Comparison of ENCODE assay signal across 27 cellular contexts in the genomic region with DNA sequence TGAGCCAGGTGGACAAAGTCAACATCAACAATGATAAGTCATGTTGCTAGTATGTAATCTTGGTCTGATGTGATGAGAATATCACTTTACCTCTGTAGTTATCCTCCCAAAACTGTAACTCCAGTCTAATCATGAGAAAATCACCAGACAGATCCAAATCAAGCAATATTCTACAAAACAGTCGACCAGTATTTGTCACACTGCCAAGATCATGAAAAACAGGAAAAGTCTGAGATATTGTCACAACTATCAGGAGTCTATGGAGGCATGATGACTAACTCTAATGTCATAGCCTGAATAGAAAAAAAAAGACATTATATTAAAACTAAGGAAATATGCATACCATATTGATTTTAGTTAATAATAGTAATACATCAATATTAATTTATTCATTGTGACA.
A peak's percentile ranks its signal among the peaks of the same experiment; 100 is the strongest.
DNase-seq lines count a peak whose midpoint lies in the region; FAIRE-seq and TF ChIP-seq lines count a peak whose summit lies in the region.
"Had no signal": no experiment of that assay in that cellular context is flagged by ENCODE, and none has a peak within 500 bp of the region (broad histone marks: within the 10 kb centered on the region; RNA-seq: fewer than 3 reads in every experiment).

No MANE protein-coding gene starts in this region.

- H3K27ac Mint-ChIP-seq in Caco-2 (ENCODE audit: unreplicated experiment): no peak overlapping the region
- H3K27ac Mint-ChIP-seq: activated CD4-positive, alpha-beta T cell treated with anti-CD3 and anti-CD28 coated beads, Interleukin-2, amount 10 ng/mL, durations not matched to agents 24 days and 14 days; dendritic cell treated with granulocyte-macrophage colony-stimulating factor and Interleukin-4, amounts not matched to agents 40 ng/mL and 50 ng/mL, for 4 days; HFFc6 had no signal

- no peaks in the 10 kb centered on the region for H3K27me3 ChIP-seq in Caco-2 (replicated peaks; ENCODE audit: control insufficient read depth, insufficient read depth, low read length)
- H3K27me3 ChIP-seq in thyroid gland: no peaks in the 10 kb centered on the region
- H3K27me3 ChIP-seq: heart left ventricle, neutrophil had no signal

- H3K36me3 Mint-ChIP-seq in Caco-2 (ENCODE audit: insufficient read depth, unreplicated experiment): peaks cover 7% of the 10 kb centered on the region

- H3K4me3 Mint-ChIP-seq in Caco-2 (ENCODE audit: unreplicated experiment): no peak overlapping the region
- H3K4me3 Mint-ChIP-seq: activated CD4-positive, alpha-beta T cell treated with anti-CD3 and anti-CD28 coated beads, Interleukin-2, amount 10 ng/mL, durations not matched to agents 24 days and 14 days; dendritic cell treated with granulocyte-macrophage colony-stimulating factor and Interleukin-4, amounts not matched to agents 40 ng/mL and 50 ng/mL, for 4 days; HFFc6 had no signal

- DNase-seq in D721Med (ENCODE audit: insufficient read length, low spot score): no peak
- peak; percentile 36 for DNase-seq in LHCN-M2 (ENCODE audit: low read depth)
- peak; percentile 28 for DNase-seq in choroid plexus epithelial cell (ENCODE audit: low read depth)
- DNase-seq in iris pigment epithelial cell (ENCODE audit: low read depth): peak; percentile 30
- no peak for DNase-seq in Caco-2
- DNase-seq in thyroid gland: no peak
- DNase-seq in NOMO-1 (lab: John Stamatoyannopoulos, UW; ENCODE audit: unreplicated experiment in 2 of 2): no peak
- DNase-seq: activated CD4-positive, alpha-beta T cell treated with anti-CD3 and anti-CD28 coated beads, Interleukin-2, amount 10 ng/mL, durations not matched to agents 24 days and 14 days; activated naive CD4-positive, alpha-beta T cell; activated T-cell treated with anti-CD3 and anti-CD28 coated beads, Interleukin-2, amount 50 U/mL, for 48 hours; heart left ventricle; HFFc6; left colon; mesendoderm; NCI-H1694 treated with DMSO at 0.1 percent for 48 hours; NCI-H526 treated with DMSO at 0.1 percent for 48 hours; stimulated activated CD4-positive, alpha-beta T cell treated with anti-CD3 and anti-CD28 coated beads, Interleukin-1b, Interleukin-23, amount 100 ng/mL, for 48 hours; T-helper 2 cell; WERI-Rb-1 had no signal

- POLR2A ChIA-PET in Caco-2 (lab: Charles Lee): no interaction called here

- no peaks in the 10 kb centered on the region for H3K36me3 ChIP-seq in Caco-2 (ENCODE audit: control insufficient read depth, insufficient read depth, low read length)
- no peaks in the 10 kb centered on the region for H3K36me3 ChIP-seq in thyroid gland
- H3K36me3 ChIP-seq: heart left ventricle, neutrophil, WERI-Rb-1 had no signal

- H3K9me3 ChIP-seq in Caco-2: no peaks in the 10 kb centered on the region
- H3K9me3 ChIP-seq in thyroid gland: no peaks in the 10 kb centered on the region
- H3K9me3 ChIP-seq: heart left ventricle, neutrophil had no signal

- no peak overlapping the region for H3K4me3 ChIP-seq in choroid plexus epithelial cell (ENCODE audit: low read depth, low read length)
- no peak overlapping the region for H3K4me3 ChIP-seq in Caco-2 (ENCODE audit: low read depth, low read length)
- H3K4me3 ChIP-seq in thyroid gland (replicated peaks in 1 of 3): no peak overlapping the region
- H3K4me3 ChIP-seq: heart left ventricle, SK-N-MC, skin epidermis had no signal

- no TSS peak for BruUV-seq in Caco-2 (replicated peaks; lab: Mats Ljungman, UMichigan)

- WGBS in thyroid gland, 2 donors: 64 to 72% methylated on average over 1 of the region's 1 CpG

- no peak overlapping the region for H3K27ac ChIP-seq in thyroid gland
- H3K27ac ChIP-seq: C4-2B, heart left ventricle, KMS-11, neutrophil, RWPE1, SK-N-MC, skin epidermis, WERI-Rb-1 had no signal

- H3K9me3 Mint-ChIP-seq in Caco-2 (ENCODE audit: unreplicated experiment): peaks cover 9% of the 10 kb centered on the region
- H3K9me3 Mint-ChIP-seq: activated CD4-positive, alpha-beta T cell treated with anti-CD3 and anti-CD28 coated beads, Interleukin-2, amount 10 ng/mL, durations not matched to agents 24 days and 14 days; dendritic cell treated with granulocyte-macrophage colony-stimulating factor and Interleukin-4, amounts not matched to agents 40 ng/mL and 50 ng/mL, for 4 days; HFFc6 had no signal

- no peaks in the 10 kb centered on the region for H3K27me3 Mint-ChIP-seq in Caco-2 (ENCODE audit: insufficient read depth, unreplicated experiment)
- H3K27me3 Mint-ChIP-seq: activated CD4-positive, alpha-beta T cell treated with anti-CD3 and anti-CD28 coated beads, Interleukin-2, amount 10 ng/mL, durations not matched to agents 24 days and 14 days; dendritic cell treated with granulocyte-macrophage colony-stimulating factor and Interleukin-4, amounts not matched to agents 40 ng/mL and 50 ng/mL, for 4 days had no signal

- no peaks in the 10 kb centered on the region for H3K4me1 ChIP-seq in Caco-2
- no peaks in the 10 kb centered on the region for H3K4me1 ChIP-seq in thyroid gland

- H3K4me1 Mint-ChIP-seq in Caco-2 (ENCODE audit: low read depth, unreplicated experiment): no peaks in the 10 kb centered on the region
- H3K4me1 Mint-ChIP-seq: activated CD4-positive, alpha-beta T cell treated with anti-CD3 and anti-CD28 coated beads, Interleukin-2, amount 10 ng/mL, durations not matched to agents 24 days and 14 days had no signal

- peak; percentile 41 for FAIRE-seq in D721Med (lab: Jason Lieb, UNC)
- FAIRE-seq: HTR-8/SVneo had no signal

- no peak for TF ChIP-seq CTCF in D721Med (IDR thresholded peaks at IDR 0.05; ENCODE audit: insufficient read depth, missing control alignments)
- no peak for TF ChIP-seq CTCF in choroid plexus epithelial cell (conservative IDR thresholded peaks at IDR 0.05; ENCODE audit: low read depth, low read length)
- TF ChIP-seq CTCF in Caco-2 (IDR thresholded peaks at IDR 0.05; ENCODE audit: insufficient read depth in 1 of 2, low read depth in 1 of 2, low read length in 1 of 2, severe bottlenecking in 1 of 2, unreplicated experiment in 1 of 2): no peak
- no peak for TF ChIP-seq CTCF in thyroid gland (IDR thresholded peaks at IDR 0.05)

- CTCF ChIA-PET in Caco-2 (lab: Charles Lee): no interaction called here

- no peak for TF ChIP-seq POLR2A in thyroid gland (IDR thresholded peaks at IDR 0.05)

- intact Hi-C loops in Caco-2 (cut with micrococcal nuclease; ENCODE audit: unreplicated experiment) (no loop called here), thyroid gland (cut with DNase I) (no loop called here)

Comparison
In these comparisons a context has a peak if more than half of its experiments do, and no peak if none do; other contexts are left out.
1. DNase-seq: peak in LHCN-M2 (single experiment), choroid plexus epithelial cell (single experiment) and iris pigment epithelial cell (single experiment); none in D721Med (single experiment), Caco-2 (0 of 2), thyroid gland (0 of 2) and NOMO-1 (0 of 2).